In the genomic region with DNA sequence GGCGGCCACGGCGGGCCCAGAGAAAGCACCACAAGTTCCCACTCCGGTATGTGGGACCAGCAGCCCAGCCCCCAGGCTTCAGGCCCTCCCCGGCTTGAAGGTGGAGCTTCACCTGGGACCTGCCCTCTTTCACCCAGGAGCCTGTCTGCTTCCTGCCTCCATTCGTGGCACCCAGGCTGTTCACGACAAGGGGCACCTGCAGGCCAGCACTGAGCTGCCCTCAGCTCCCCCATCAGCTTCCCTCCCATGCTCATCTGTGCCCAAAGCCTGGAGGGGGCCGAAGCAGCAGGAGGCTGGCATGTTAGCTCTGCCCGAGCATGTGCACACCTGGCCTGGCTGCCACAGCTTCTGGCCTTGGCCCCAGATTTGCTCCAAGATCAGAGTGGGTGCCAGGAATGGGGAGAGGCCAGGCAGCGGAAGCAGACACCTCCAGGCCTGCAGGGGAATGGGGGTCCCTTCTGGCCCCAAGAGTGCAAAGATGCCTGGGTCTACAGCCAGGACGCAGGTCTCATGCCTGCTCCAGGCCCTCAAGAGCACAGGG, we compare ENCODE assay signal across 2 cellular contexts.
TF ChIP-seq lines count a peak whose summit lies in the region.

No MANE protein-coding gene starts in this region.

TF ChIP-seq in HepG2, 621 proteins besides CTCF, POLR2A, EP300 and RAD21:
- TF ChIP-seq, protein P1, sequence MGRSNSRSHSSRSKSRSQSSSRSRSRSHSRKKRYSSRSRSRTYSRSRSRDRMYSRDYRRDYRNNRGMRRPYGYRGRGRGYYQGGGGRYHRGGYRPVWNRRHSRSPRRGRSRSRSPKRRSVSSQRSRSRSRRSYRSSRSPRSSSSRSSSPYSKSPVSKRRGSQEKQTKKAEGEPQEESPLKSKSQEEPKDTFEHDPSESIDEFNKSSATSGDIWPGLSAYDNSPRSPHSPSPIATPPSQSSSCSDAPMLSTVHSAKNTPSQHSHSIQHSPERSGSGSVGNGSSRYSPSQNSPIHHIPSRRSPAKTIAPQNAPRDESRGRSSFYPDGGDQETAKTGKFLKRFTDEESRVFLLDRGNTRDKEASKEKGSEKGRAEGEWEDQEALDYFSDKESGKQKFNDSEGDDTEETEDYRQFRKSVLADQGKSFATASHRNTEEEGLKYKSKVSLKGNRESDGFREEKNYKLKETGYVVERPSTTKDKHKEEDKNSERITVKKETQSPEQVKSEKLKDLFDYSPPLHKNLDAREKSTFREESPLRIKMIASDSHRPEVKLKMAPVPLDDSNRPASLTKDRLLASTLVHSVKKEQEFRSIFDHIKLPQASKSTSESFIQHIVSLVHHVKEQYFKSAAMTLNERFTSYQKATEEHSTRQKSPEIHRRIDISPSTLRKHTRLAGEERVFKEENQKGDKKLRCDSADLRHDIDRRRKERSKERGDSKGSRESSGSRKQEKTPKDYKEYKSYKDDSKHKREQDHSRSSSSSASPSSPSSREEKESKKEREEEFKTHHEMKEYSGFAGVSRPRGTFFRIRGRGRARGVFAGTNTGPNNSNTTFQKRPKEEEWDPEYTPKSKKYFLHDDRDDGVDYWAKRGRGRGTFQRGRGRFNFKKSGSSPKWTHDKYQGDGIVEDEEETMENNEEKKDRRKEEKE (IDR thresholded peaks at IDR 0.05): no peak
TF ChIP-seq in HepG2: peak in this region for 0.

TF ChIP-seq in WTC11, 78 proteins besides CTCF, POLR2A, EP300 and RAD21 (continued from another document):
- TF ChIP-seq FOXJ3 (CRISPR knock-in tag; IDR thresholded peaks at IDR 0.05; ENCODE audit: borderline replicate concordance) (no peak), ZNF396 (CRISPR knock-in tag; IDR thresholded peaks at IDR 0.05; ENCODE audit: borderline replicate concordance) (no peak), SP1 (CRISPR knock-in tag; conservative IDR thresholded peaks at IDR 0.05) (no peak), NFE2L1 (CRISPR knock-in tag; IDR thresholded peaks at IDR 0.05) (no peak), NR3C1 (CRISPR knock-in tag; conservative IDR thresholded peaks at IDR 0.05; ENCODE audit: low read depth) (no peak), GTF2I (CRISPR knock-in tag; conservative IDR thresholded peaks at IDR 0.05) (no peak)
- TF ChIP-seq, protein P2, sequence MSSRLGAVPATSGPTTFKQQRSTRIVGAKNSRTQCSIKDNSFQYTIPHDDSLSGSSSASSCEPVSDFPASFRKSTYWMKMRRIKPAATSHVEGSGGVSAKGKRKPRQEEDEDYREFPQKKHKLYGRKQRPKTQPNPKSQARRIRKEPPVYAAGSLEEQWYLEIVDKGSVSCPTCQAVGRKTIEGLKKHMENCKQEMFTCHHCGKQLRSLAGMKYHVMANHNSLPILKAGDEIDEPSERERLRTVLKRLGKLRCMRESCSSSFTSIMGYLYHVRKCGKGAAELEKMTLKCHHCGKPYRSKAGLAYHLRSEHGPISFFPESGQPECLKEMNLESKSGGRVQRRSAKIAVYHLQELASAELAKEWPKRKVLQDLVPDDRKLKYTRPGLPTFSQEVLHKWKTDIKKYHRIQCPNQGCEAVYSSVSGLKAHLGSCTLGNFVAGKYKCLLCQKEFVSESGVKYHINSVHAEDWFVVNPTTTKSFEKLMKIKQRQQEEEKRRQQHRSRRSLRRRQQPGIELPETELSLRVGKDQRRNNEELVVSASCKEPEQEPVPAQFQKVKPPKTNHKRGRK (CRISPR knock-in tag; IDR thresholded peaks at IDR 0.05; ENCODE audit: borderline replicate concordance): no peak
- TF ChIP-seq, protein P3, sequence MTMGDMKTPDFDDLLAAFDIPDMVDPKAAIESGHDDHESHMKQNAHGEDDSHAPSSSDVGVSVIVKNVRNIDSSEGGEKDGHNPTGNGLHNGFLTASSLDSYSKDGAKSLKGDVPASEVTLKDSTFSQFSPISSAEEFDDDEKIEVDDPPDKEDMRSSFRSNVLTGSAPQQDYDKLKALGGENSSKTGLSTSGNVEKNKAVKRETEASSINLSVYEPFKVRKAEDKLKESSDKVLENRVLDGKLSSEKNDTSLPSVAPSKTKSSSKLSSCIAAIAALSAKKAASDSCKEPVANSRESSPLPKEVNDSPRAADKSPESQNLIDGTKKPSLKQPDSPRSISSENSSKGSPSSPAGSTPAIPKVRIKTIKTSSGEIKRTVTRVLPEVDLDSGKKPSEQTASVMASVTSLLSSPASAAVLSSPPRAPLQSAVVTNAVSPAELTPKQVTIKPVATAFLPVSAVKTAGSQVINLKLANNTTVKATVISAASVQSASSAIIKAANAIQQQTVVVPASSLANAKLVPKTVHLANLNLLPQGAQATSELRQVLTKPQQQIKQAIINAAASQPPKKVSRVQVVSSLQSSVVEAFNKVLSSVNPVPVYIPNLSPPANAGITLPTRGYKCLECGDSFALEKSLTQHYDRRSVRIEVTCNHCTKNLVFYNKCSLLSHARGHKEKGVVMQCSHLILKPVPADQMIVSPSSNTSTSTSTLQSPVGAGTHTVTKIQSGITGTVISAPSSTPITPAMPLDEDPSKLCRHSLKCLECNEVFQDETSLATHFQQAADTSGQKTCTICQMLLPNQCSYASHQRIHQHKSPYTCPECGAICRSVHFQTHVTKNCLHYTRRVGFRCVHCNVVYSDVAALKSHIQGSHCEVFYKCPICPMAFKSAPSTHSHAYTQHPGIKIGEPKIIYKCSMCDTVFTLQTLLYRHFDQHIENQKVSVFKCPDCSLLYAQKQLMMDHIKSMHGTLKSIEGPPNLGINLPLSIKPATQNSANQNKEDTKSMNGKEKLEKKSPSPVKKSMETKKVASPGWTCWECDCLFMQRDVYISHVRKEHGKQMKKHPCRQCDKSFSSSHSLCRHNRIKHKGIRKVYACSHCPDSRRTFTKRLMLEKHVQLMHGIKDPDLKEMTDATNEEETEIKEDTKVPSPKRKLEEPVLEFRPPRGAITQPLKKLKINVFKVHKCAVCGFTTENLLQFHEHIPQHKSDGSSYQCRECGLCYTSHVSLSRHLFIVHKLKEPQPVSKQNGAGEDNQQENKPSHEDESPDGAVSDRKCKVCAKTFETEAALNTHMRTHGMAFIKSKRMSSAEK (CRISPR knock-in tag; IDR thresholded peaks at IDR 0.05; ENCODE audit: borderline replicate concordance): no peak
